Comparison of ENCODE assay signal across 8 cellular contexts in genomic region chr20:49821850-49822249, GRCh38. TPM values are rescaled to one million over a fixed set of nuclear protein-coding genes. Genes with fewer than 3 reads are reported as not detected.
A peak's percentile ranks its signal among the peaks of the same experiment; 100 is the strongest.
DNase-seq lines count a peak whose midpoint lies in the region; ATAC-seq and TF ChIP-seq lines count a peak whose summit lies in the region.

No MANE protein-coding gene starts in this region.

- intact Hi-C loops in CD8-positive, alpha-beta T cell (cut with DNase I, micrococcal nuclease), result no loop called here
- intact Hi-C loops in naive thymus-derived CD4-positive, alpha-beta T cell (cut with micrococcal nuclease), result no loop called here

- peaks cover 39% of the 10 kb centered on the region for H3K4me1 ChIP-seq in CD8-positive, alpha-beta T cell (ENCODE audit: insufficient read depth, low read length)
- H3K4me1 ChIP-seq in naive thymus-derived CD4-positive, alpha-beta T cell (ENCODE audit: control insufficient read depth in 2 of 2, insufficient read depth in 2 of 2, low read length in 2 of 2), result peaks cover 25 to 27% of the 10 kb centered on the region in 2 donors

- H3K4me1 Mint-ChIP-seq in CD8-positive, alpha-beta T cell (ENCODE audit: low read depth), result peaks cover 48% of the 10 kb centered on the region
- H3K4me1 Mint-ChIP-seq in naive thymus-derived CD4-positive, alpha-beta T cell, result peaks cover 35 to 68% (median 59%) of the 10 kb centered on the region in 7 donors

- ATAC-seq in CD8-positive, alpha-beta T cell, result no peak
- no peak for ATAC-seq in naive thymus-derived CD4-positive, alpha-beta T cell
- no peak for ATAC-seq in GM19463 (IDR thresholded peaks at IDR 0.05; ENCODE audit: unreplicated experiment)

- peak; percentile 41 for TF ChIP-seq RAD21 in Ishikawa (IDR thresholded peaks at IDR 0.05; ENCODE audit: low read depth)

- no peak for DNase-seq in CD8-positive, alpha-beta T cell
- peak; percentile 76 for DNase-seq in choroid plexus epithelial cell (ENCODE audit: low read depth)
- DNase-seq in naive thymus-derived CD4-positive, alpha-beta T cell, result no peak
- DNase-seq in NCI-H774 (lab: John Stamatoyannopoulos, UW), result no peak
- DNase-seq in HK-2 (ENCODE audit: unreplicated experiment), result no peak
- no peak for DNase-seq in stimulated activated CD4-positive, alpha-beta T cell treated with anti-CD3 and anti-CD28 coated beads, Interleukin-2, amount 100 ng/mL, for 48 hours

- POLR2A ChIA-PET in CD8-positive, alpha-beta T cell (lab: Charles Lee), result interaction anchor here (0.8 kb wide), 1 partner anchor 9 kb away, joined by 4 read pairs; the partner anchor contains the start of gene SLC9A8
- POLR2A ChIA-PET in naive thymus-derived CD4-positive, alpha-beta T cell (lab: Charles Lee), result interaction anchor here (0.6 to 1.9 kb wide), 2 partner anchors 9 to 95 kb away, joined by 3 to 8 read pairs; partner anchors contain the start of gene SLC9A8

- H3K4me3 Mint-ChIP-seq in CD8-positive, alpha-beta T cell, result no peak overlapping the region
- H3K4me3 Mint-ChIP-seq in naive thymus-derived CD4-positive, alpha-beta T cell, result peak overlapping the region in 9 of 10 donors; percentile 15 to 69 (median 43)

- peak overlapping the region; percentile 82 for H3K27ac Mint-ChIP-seq in CD8-positive, alpha-beta T cell
- peak overlapping the region; percentile 36 to 87 (median 73) for H3K27ac Mint-ChIP-seq in naive thymus-derived CD4-positive, alpha-beta T cell

- TF ChIP-seq EP300 in Ishikawa (IDR thresholded peaks at IDR 0.05; ENCODE audit: borderline replicate concordance), result no peak

- H3K36me3 ChIP-seq in CD8-positive, alpha-beta T cell (ENCODE audit: insufficient read depth, low read length), result peaks cover 17% of the 10 kb centered on the region
- H3K36me3 ChIP-seq in naive thymus-derived CD4-positive, alpha-beta T cell (ENCODE audit: control insufficient read depth in 2 of 3, insufficient read depth in 3 of 3, low read length in 3 of 3), result peaks cover 0 to 23% (median 7%) of the 10 kb centered on the region in 3 experiments

- H3K9me3 ChIP-seq in CD8-positive, alpha-beta T cell (ENCODE audit: low read length), result no peaks in the 10 kb centered on the region
- no peaks in the 10 kb centered on the region for H3K9me3 ChIP-seq in naive thymus-derived CD4-positive, alpha-beta T cell (ENCODE audit: control insufficient read depth in 2 of 3, low read length in 3 of 3)

- peaks cover 71% of the 10 kb centered on the region for H3K36me3 Mint-ChIP-seq in CD8-positive, alpha-beta T cell
- peaks cover 7 to 59% (median 30%) of the 10 kb centered on the region in 5 donors for H3K36me3 Mint-ChIP-seq in naive thymus-derived CD4-positive, alpha-beta T cell

- no peaks in the 10 kb centered on the region for H3K27me3 Mint-ChIP-seq in CD8-positive, alpha-beta T cell (ENCODE audit: low read depth)
- H3K27me3 Mint-ChIP-seq in naive thymus-derived CD4-positive, alpha-beta T cell, result no peaks in the 10 kb centered on the region

- TF ChIP-seq CTCF in CD8-positive, alpha-beta T cell (IDR thresholded peaks at IDR 0.05), result no peak
- TF ChIP-seq CTCF in choroid plexus epithelial cell (conservative IDR thresholded peaks at IDR 0.05; ENCODE audit: low read depth, low read length), result peak; percentile 63

- no peak overlapping the region for H3K4me3 ChIP-seq in CD8-positive, alpha-beta T cell (ENCODE audit: low read depth, low read length)
- no peak overlapping the region for H3K4me3 ChIP-seq in choroid plexus epithelial cell (ENCODE audit: low read depth, low read length)
- no peak overlapping the region for H3K4me3 ChIP-seq in naive thymus-derived CD4-positive, alpha-beta T cell (ENCODE audit: low read length)

- CTCF ChIA-PET in CD8-positive, alpha-beta T cell (lab: Charles Lee), result no interaction called here
- CTCF ChIA-PET in naive thymus-derived CD4-positive, alpha-beta T cell (lab: Charles Lee), result no interaction called here

- no peaks in the 10 kb centered on the region for H3K9me3 Mint-ChIP-seq in CD8-positive, alpha-beta T cell
- peaks cover 0 to 6% (median 0%) of the 10 kb centered on the region in 11 donors for H3K9me3 Mint-ChIP-seq in naive thymus-derived CD4-positive, alpha-beta T cell

- H3K27me3 ChIP-seq in CD8-positive, alpha-beta T cell (ENCODE audit: insufficient read depth, low read length), result no peaks in the 10 kb centered on the region
- no peaks in the 10 kb centered on the region for H3K27me3 ChIP-seq in naive thymus-derived CD4-positive, alpha-beta T cell (ENCODE audit: control insufficient read depth in 2 of 2, insufficient read depth in 2 of 2, low read length in 2 of 2)

- H3K27ac ChIP-seq in CD8-positive, alpha-beta T cell (ENCODE audit: low read depth, low read length), result no peak overlapping the region
- H3K27ac ChIP-seq in naive thymus-derived CD4-positive, alpha-beta T cell (ENCODE audit: low read depth, low read length), result peak overlapping the region; percentile 22

TF ChIP-seq in Ishikawa, 13 proteins besides CTCF, POLR2A, EP300 and RAD21:
- TF ChIP-seq FOXM1 (IDR thresholded peaks at IDR 0.05; ENCODE audit: borderline replicate concordance, low read depth), result no peak
- no peak for TF ChIP-seq NFIC (IDR thresholded peaks at IDR 0.05)

RNA-seq across cellular contexts. Expression of gene SLC9A8, which starts 9.2 kb away (rescaled TPM):
- 10 to 100 TPM; 30.7 to 32.9 TPM for total RNA-seq in CD8-positive, alpha-beta T cell
- total RNA-seq in naive thymus-derived CD4-positive, alpha-beta T cell, result 10 to 100 TPM; 21.7 to 42.5 (median 25.7) TPM
- 1 to 10 TPM; 6.2 to 7.2 TPM for polyA plus RNA-seq in naive thymus-derived CD4-positive, alpha-beta T cell
